Comparison of ENCODE assay signal across 6 cellular contexts in genomic region chr1:200930285-200930684, GRCh38. TPM values are rescaled to one million over a fixed set of nuclear protein-coding genes. Genes with fewer than 3 reads are reported as not detected.
"Had no signal": no experiment of that assay in that cellular context is flagged by ENCODE, and none has a peak within 500 bp of the region (broad histone marks: within the 10 kb centered on the region; RNA-seq: fewer than 3 reads in every experiment).

No MANE protein-coding gene starts in this region.

RNA-seq across cellular contexts. Expression of gene INAVA, which starts 35.6 kb away (rescaled TPM):
- total RNA-seq: HT1080 had no signal
- polyA plus RNA-seq: IgD-negative memory B cell, K562 had no signal

RNA-seq across cellular contexts. Expression of gene GPR25, which starts 57.5 kb away (rescaled TPM):
- total RNA-seq: HepG2, HT-29, HT1080, IMR-90, K562 had no signal
- polyA plus RNA-seq: HepG2, IMR-90, K562 had no signal
